ENCODE assay signal across 11 cellular contexts in genomic region chr7:92632791-92633190, GRCh38. TPM values are rescaled to one million over a fixed set of nuclear protein-coding genes. Genes with fewer than 3 reads are reported as not detected.
DNase-seq lines count a peak whose midpoint lies in the region; ATAC-seq and TF ChIP-seq lines count a peak whose summit lies in the region.
"Had no signal": no experiment of that assay in that cellular context is flagged by ENCODE, and none has a peak within 500 bp of the region (broad histone marks: within the 10 kb centered on the region; RNA-seq: fewer than 3 reads in every experiment).

No MANE protein-coding gene starts in this region.

- POLR2A ChIA-PET in OCI-LY7 (lab: Charles Lee): interaction anchor here (0.7 to 1.2 kb wide), 4 partner anchors 17 to 181 kb away, joined by 3 to 5 read pairs (median 4); no protein-coding TSS in a partner anchor

- no peaks in the 10 kb centered on the region for H3K27me3 Mint-ChIP-seq in activated T-cell treated with anti-CD3 and anti-CD28 coated beads, Interleukin-2, amount 50 U/mL, for 4 hours (ENCODE audit: low read depth)
- H3K27me3 Mint-ChIP-seq in activated T-helper 1 cell treated with anti-CD3 and anti-CD28 coated beads, Interleukin-12 subunit alpha, Interleukin-12 subunit beta, Interleukin-2, Interleukin-4 antibody, amounts not matched to agents 30 ng/mL and 10 ng/mL and 1 ng/mL, durations not matched to agents 14 hours and 24 hours and 36 hours (ENCODE audit: insufficient read depth): no peaks in the 10 kb centered on the region
- H3K27me3 Mint-ChIP-seq in glutamatergic neuron (ENCODE audit: unreplicated experiment) (no peaks in the 10 kb centered on the region), progenitor cell of endocrine pancreas (peaks cover 34% of the 10 kb centered on the region)

- H3K9me3 Mint-ChIP-seq in activated T-cell treated with anti-CD3 and anti-CD28 coated beads, Interleukin-2, amount 50 U/mL, for 4 hours: peaks cover 12% of the 10 kb centered on the region
- peaks cover 18% of the 10 kb centered on the region for H3K9me3 Mint-ChIP-seq in activated T-helper 1 cell treated with anti-CD3 and anti-CD28 coated beads, Interleukin-12 subunit alpha, Interleukin-12 subunit beta, Interleukin-2, Interleukin-4 antibody, amounts not matched to agents 30 ng/mL and 10 ng/mL and 1 ng/mL, durations not matched to agents 14 hours and 24 hours and 36 hours
- peaks cover 2% of the 10 kb centered on the region for H3K9me3 Mint-ChIP-seq in glutamatergic neuron (ENCODE audit: unreplicated experiment)
- peaks cover 11% of the 10 kb centered on the region for H3K9me3 Mint-ChIP-seq in progenitor cell of endocrine pancreas (ENCODE audit: low read depth)

- no peak overlapping the region for H3K4me2 ChIP-seq in OCI-LY7 (ENCODE audit: low read length)

- H3K36me3 ChIP-seq in subcutaneous abdominal adipose tissue (ENCODE audit: control insufficient read depth in 5 of 5, insufficient read depth in 5 of 5, low read length in 5 of 5) (peaks cover 0 to 5% (median 0%) of the 10 kb centered on the region in 5 donors), OCI-LY7 (ENCODE audit: insufficient read depth, low read length) (peaks cover 4% of the 10 kb centered on the region; the same call in 1 of the 2 replicates)
- H3K36me3 ChIP-seq: vagina had no signal

- no peak overlapping the region for H3K4me3 ChIP-seq in subcutaneous abdominal adipose tissue (ENCODE audit: low read depth in 1 of 5, low read length in 5 of 5)
- H3K4me3 ChIP-seq in OCI-LY7 (ENCODE audit: low read depth, low read length, poor library complexity, severe bottlenecking): no peak overlapping the region
- H3K4me3 ChIP-seq: vagina had no signal

- TF ChIP-seq CTCF in glutamatergic neuron (IDR thresholded peaks at IDR 0.05; ENCODE audit: partially characterized antibody, unreplicated experiment): no peak
- TF ChIP-seq CTCF in progenitor cell of endocrine pancreas (IDR thresholded peaks at IDR 0.05; ENCODE audit: unreplicated experiment): no peak
- TF ChIP-seq CTCF in OCI-LY7 (conservative IDR thresholded peaks at IDR 0.05; ENCODE audit: low read length): no peak

- H3K9me3 ChIP-seq in subcutaneous abdominal adipose tissue (ENCODE audit: control insufficient read depth in 5 of 5, low read length in 5 of 5): peaks cover 0 to 3% (median 0%) of the 10 kb centered on the region in 5 donors
- no peaks in the 10 kb centered on the region for H3K9me3 ChIP-seq in OCI-LY7 (ENCODE audit: low read length)
- H3K9me3 ChIP-seq: vagina had no signal

- peaks cover 22% of the 10 kb centered on the region for H3K36me3 Mint-ChIP-seq in activated T-cell treated with anti-CD3 and anti-CD28 coated beads, Interleukin-2, amount 50 U/mL, for 4 hours (ENCODE audit: insufficient read depth)
- H3K36me3 Mint-ChIP-seq in activated T-helper 1 cell treated with anti-CD3 and anti-CD28 coated beads, Interleukin-12 subunit alpha, Interleukin-12 subunit beta, Interleukin-2, Interleukin-4 antibody, amounts not matched to agents 30 ng/mL and 10 ng/mL and 1 ng/mL, durations not matched to agents 14 hours and 24 hours and 36 hours (ENCODE audit: low read depth): peaks cover 26% of the 10 kb centered on the region
- H3K36me3 Mint-ChIP-seq in glutamatergic neuron (ENCODE audit: unreplicated experiment) (peaks cover 12% of the 10 kb centered on the region), progenitor cell of endocrine pancreas (ENCODE audit: insufficient read depth) (peaks cover 5% of the 10 kb centered on the region)

- peaks cover 3 to 33% (median 28%) of the 10 kb centered on the region in 5 donors for H3K4me1 ChIP-seq in subcutaneous abdominal adipose tissue (ENCODE audit: control insufficient read depth in 5 of 5, insufficient read depth in 5 of 5, low read length in 5 of 5)
- H3K4me1 ChIP-seq in OCI-LY7 (ENCODE audit: insufficient read depth, low read length, poor library complexity, severe bottlenecking): no peaks in the 10 kb centered on the region

- H3K79me2 ChIP-seq in OCI-LY7 (ENCODE audit: insufficient read depth, low read depth, low read length): no peaks in the 10 kb centered on the region

- H3K9me2 ChIP-seq in OCI-LY7 (ENCODE audit: insufficient read depth, low read length): no peaks in the 10 kb centered on the region

- peak overlapping the region; percentile 74 for H3K27ac ChIP-seq in subcutaneous abdominal adipose tissue (ENCODE audit: low read depth, low read length)
- H3K27ac ChIP-seq in OCI-LY7 (ENCODE audit: low read depth, low read length, poor library complexity, severe bottlenecking): no peak overlapping the region

- BruUV-seq in OCI-LY7 (replicated peaks; lab: Mats Ljungman, UMichigan): no TSS peak

- intact Hi-C loops in activated T-helper 1 cell treated with anti-CD3 and anti-CD28 coated beads, Interleukin-12 subunit alpha, Interleukin-12 subunit beta, Interleukin-2, Interleukin-4 antibody, amounts not matched to agents 30 ng/mL and 10 ng/mL and 1 ng/mL, durations not matched to agents 14 hours and 24 hours and 36 hours (cut with micrococcal nuclease): loop anchor here (1.0 to 5.0 kb wide), 5 partner anchors 7 to 485 kb away; partner anchors contain the start of gene SAMD9
- intact Hi-C loops in OCI-LY7 (cut with micrococcal nuclease; ENCODE audit: unreplicated experiment): no loop called here

- H3K27me3 ChIP-seq in subcutaneous abdominal adipose tissue (ENCODE audit: control insufficient read depth in 5 of 5, insufficient read depth in 4 of 5, low read length in 5 of 5): no peaks in the 10 kb centered on the region
- H3K27me3 ChIP-seq: vagina had no signal

- in situ Hi-C loops in KBM-7 (cut with MboI; ENCODE audit: low pct_unique_long_range_greater_than_20kb, low sequenced_read_pairs): no loop called here

- H3K27ac Mint-ChIP-seq in activated T-helper 1 cell treated with anti-CD3 and anti-CD28 coated beads, Interleukin-12 subunit alpha, Interleukin-12 subunit beta, Interleukin-2, Interleukin-4 antibody, amounts not matched to agents 30 ng/mL and 10 ng/mL and 1 ng/mL, durations not matched to agents 14 hours and 24 hours and 36 hours: peak overlapping the region; percentile 94
- H3K27ac Mint-ChIP-seq in glutamatergic neuron (ENCODE audit: unreplicated experiment): peak overlapping the region; percentile 93
- no peak overlapping the region for H3K27ac Mint-ChIP-seq in progenitor cell of endocrine pancreas

- CTCF ChIA-PET in OCI-LY7 (lab: Charles Lee; ENCODE audit: unreplicated experiment): no interaction called here

- ATAC-seq in activated T-cell treated with anti-CD3 and anti-CD28 coated beads, Interleukin-2, amount 50 U/mL, for 4 hours: no peak

- no peak overlapping the region for H3K9ac ChIP-seq in subcutaneous abdominal adipose tissue (ENCODE audit: low read length in 5 of 5)

- H3K4me1 Mint-ChIP-seq in activated T-cell treated with anti-CD3 and anti-CD28 coated beads, Interleukin-2, amount 50 U/mL, for 4 hours (ENCODE audit: low read depth): peaks cover 75% of the 10 kb centered on the region
- peaks cover 82% of the 10 kb centered on the region for H3K4me1 Mint-ChIP-seq in activated T-helper 1 cell treated with anti-CD3 and anti-CD28 coated beads, Interleukin-12 subunit alpha, Interleukin-12 subunit beta, Interleukin-2, Interleukin-4 antibody, amounts not matched to agents 30 ng/mL and 10 ng/mL and 1 ng/mL, durations not matched to agents 14 hours and 24 hours and 36 hours (ENCODE audit: low read depth)
- H3K4me1 Mint-ChIP-seq in glutamatergic neuron (ENCODE audit: low read depth, unreplicated experiment) (peaks cover 33% of the 10 kb centered on the region), progenitor cell of endocrine pancreas (ENCODE audit: low read depth) (peaks cover 12% of the 10 kb centered on the region)

- peak overlapping the region; percentile 62 for H3K4me3 Mint-ChIP-seq in activated T-cell treated with anti-CD3 and anti-CD28 coated beads, Interleukin-2, amount 50 U/mL, for 4 hours
- peak overlapping the region; percentile 64 for H3K4me3 Mint-ChIP-seq in activated T-helper 1 cell treated with anti-CD3 and anti-CD28 coated beads, Interleukin-12 subunit alpha, Interleukin-12 subunit beta, Interleukin-2, Interleukin-4 antibody, amounts not matched to agents 30 ng/mL and 10 ng/mL and 1 ng/mL, durations not matched to agents 14 hours and 24 hours and 36 hours
- no peak overlapping the region for H3K4me3 Mint-ChIP-seq in glutamatergic neuron (ENCODE audit: unreplicated experiment)
- H3K4me3 Mint-ChIP-seq in progenitor cell of endocrine pancreas (ENCODE audit: low read depth): no peak overlapping the region

- no peaks in the 10 kb centered on the region for H4K20me1 ChIP-seq in OCI-LY7 (ENCODE audit: insufficient read depth, low read length)

- no peak for DNase-seq in activated T-cell treated with anti-CD3 and anti-CD28 coated beads, Interleukin-2, amount 50 U/mL, for 4 hours
- DNase-seq in activated T-cell treated with anti-CD3 and anti-CD28 coated beads for 4 hours (no peak), glutamatergic neuron (no peak), KBM-7 (no peak), progenitor cell of endocrine pancreas (ENCODE audit: low spot score, unreplicated experiment) (no peak), OCI-LY7 (ENCODE audit: low spot score) (no peak)
- no peak for DNase-seq in activated T-helper 1 cell treated with anti-CD3 and anti-CD28 coated beads, Interleukin-12 subunit alpha, Interleukin-12 subunit beta, Interleukin-2, Interleukin-4 antibody, amounts not matched to agents 30 ng/mL and 10 ng/mL and 1 ng/mL, durations not matched to agents 14 hours and 24 hours and 36 hours (ENCODE audit: low spot score)
- DNase-seq: NCI-H2227 treated with DMSO at 0.1 percent for 48 hours, T1000 had no signal

- no peak overlapping the region for H2AFZ ChIP-seq in OCI-LY7 (ENCODE audit: low read length)

RNA-seq across cellular contexts. Expression of gene FAM133B, which starts 42.6 kb away (rescaled TPM):
- total RNA-seq in activated T-cell treated with anti-CD3 and anti-CD28 coated beads, Interleukin-2, amount 50 U/mL, for 4 hours: 10 to 100 TPM; 35.3 to 37.8 (median 36.0) TPM
- total RNA-seq in activated T-helper 1 cell treated with anti-CD3 and anti-CD28 coated beads, Interleukin-12 subunit alpha, Interleukin-12 subunit beta, Interleukin-2, Interleukin-4 antibody, amounts not matched to agents 30 ng/mL and 10 ng/mL and 1 ng/mL, durations not matched to agents 14 hours and 24 hours and 36 hours: 39.3 and 42.7 TPM in 2 replicates
- 25.0 TPM for total RNA-seq in glutamatergic neuron (ENCODE audit: unreplicated experiment)
- total RNA-seq in progenitor cell of endocrine pancreas: 37.8 and 38.9 TPM in 2 replicates
- total RNA-seq in OCI-LY7 (2014; rRNA removed; shearing (Covaris generic)): 27.5 and 30.5 TPM in 2 replicates
- 39.3 and 46.8 TPM in 2 replicates for total RNA-seq in OCI-LY7 (2022)

Comparison
In these comparisons a context has a peak if more than half of its experiments do, and no peak if none do; other contexts are left out.
1. H3K4me3 Mint-ChIP-seq: peak in activated T-cell treated with anti-CD3 and anti-CD28 coated beads, Interleukin-2, amount 50 U/mL, for 4 hours (single experiment) and activated T-helper 1 cell treated with anti-CD3 and anti-CD28 coated beads, Interleukin-12 subunit alpha, Interleukin-12 subunit beta, Interleukin-2, Interleukin-4 antibody, amounts not matched to agents 30 ng/mL and 10 ng/mL and 1 ng/mL, durations not matched to agents 14 hours and 24 hours and 36 hours (single experiment); none in glutamatergic neuron (single experiment) and progenitor cell of endocrine pancreas (single experiment).